29 cellular contexts compared by ENCODE assay signal in genomic region chr6:150977276-150977675, GRCh38.
A peak's percentile ranks its signal among the peaks of the same experiment; 100 is the strongest.
DNase-seq lines count a peak whose midpoint lies in the region; ATAC-seq, FAIRE-seq and TF ChIP-seq lines count a peak whose summit lies in the region.
"Had no signal": no experiment of that assay in that cellular context is flagged by ENCODE, and none has a peak within 500 bp of the region (broad histone marks: within the 10 kb centered on the region; RNA-seq: fewer than 3 reads in every experiment).

No MANE protein-coding gene starts in this region.

- H3K27me3 Mint-ChIP-seq in T-helper 17 cell, result no peaks in the 10 kb centered on the region
- H3K27me3 Mint-ChIP-seq: T-cell had no signal

- TF ChIP-seq CTCF in AG10803 (conservative IDR thresholded peaks at IDR 0.05; ENCODE audit: low read length) (no peak), K562 (IDR thresholded peaks at IDR 0.05 in 2 of 3, conservative IDR thresholded peaks at IDR 0.05 in 1 of 3; ENCODE audit: insufficient read depth in 2 of 3, low read depth in 1 of 3, low read length in 3 of 3) (no peak), fibroblast of pulmonary artery (IDR thresholded peaks at IDR 0.05; ENCODE audit: low read length, missing control alignments) (no peak), MM.1S (IDR thresholded peaks at IDR 0.05; ENCODE audit: low read length) (no peak)

- H3F3A ChIP-seq in GM23248 (ENCODE audit: insufficient read depth), result peaks cover 26% of the 10 kb centered on the region; the same call in 1 of the 2 replicates
- H3F3A ChIP-seq in MM.1S (ENCODE audit: insufficient read depth, low read length), result no peaks in the 10 kb centered on the region

- H3K4me1 ChIP-seq in GM23248 (ENCODE audit: insufficient read depth) (peaks cover 12% of the 10 kb centered on the region), K562 (replicated peaks in 1 of 2; ENCODE audit: control insufficient read depth in 2 of 2, insufficient read depth in 2 of 2, low read length in 2 of 2) (no peaks in the 10 kb centered on the region), right cardiac atrium (ENCODE audit: control insufficient read depth, insufficient read depth, low read length) (no peaks in the 10 kb centered on the region), MM.1S (ENCODE audit: low read length) (no peaks in the 10 kb centered on the region)
- H3K4me1 ChIP-seq: SJSA1 had no signal

- H3K36me3 Mint-ChIP-seq in T-helper 17 cell (ENCODE audit: low read depth), result peaks cover 14% of the 10 kb centered on the region

- peaks cover 2% of the 10 kb centered on the region for H3K4me1 Mint-ChIP-seq in T-helper 17 cell
- H3K4me1 Mint-ChIP-seq: T-cell had no signal

- FAIRE-seq in K562 (lab: Jason Lieb, UNC), result no peak
- FAIRE-seq: GM18507, RCC 7860 had no signal

- H3K4me3 Mint-ChIP-seq in T-helper 17 cell, result no peak overlapping the region
- H3K4me3 Mint-ChIP-seq: CD8-positive, alpha-beta T cell; GM23338; T-cell had no signal

- H3K4me2 ChIP-seq in GM23248 (ENCODE audit: unreplicated experiment) (no peak overlapping the region), K562 (ENCODE audit: insufficient read depth, low read length) (no peak overlapping the region), MM.1S (ENCODE audit: low read depth, low read length) (no peak overlapping the region)
- H3K4me2 ChIP-seq: GM23338, KMS-11 had no signal

- BruUV-seq in K562 (replicated peaks; lab: Mats Ljungman, UMichigan), result no TSS peak

- H3K9me1 ChIP-seq in K562 (ENCODE audit: control insufficient read depth, insufficient read depth, low read length), result no peaks in the 10 kb centered on the region

- 11 to 20% methylated on average over 2 of the region's 2 CpGs for WGBS in GM23248 (ENCODE audit: low coverage in 1 of 2, low lambda C conversion rate in 2 of 2, missing lambda C conversion rate in 2 of 2), 2 experiments
- WGBS in K562 (ENCODE audit: insufficient coverage, low coverage, missing lambda C conversion rate), result 89% methylated on average over 2 of the region's 2 CpGs
- WGBS in right cardiac atrium, result 55% methylated on average over 2 of the region's 2 CpGs

- intact Hi-C loops in K562 (cut with micrococcal nuclease), result no loop called here
- intact Hi-C loops in right cardiac atrium (cut with DNase I), result no loop called here

- TF ChIP-seq POLR2A in K562 (conservative IDR thresholded peaks at IDR 0.05), result no peak

- TF ChIP-seq EP300 in K562 (IDR thresholded peaks at IDR 0.05; ENCODE audit: low read length), result no peak

- H3K79me2 ChIP-seq in GM23248 (ENCODE audit: insufficient read depth) (0 out of 2 replicates have a peak, but pooled peaks cover 7% of the 10 kb centered on the region), K562 (ENCODE audit: control insufficient read depth, insufficient read depth, low read length) (no peaks in the 10 kb centered on the region), MM.1S (ENCODE audit: low read length) (no peaks in the 10 kb centered on the region)

- H3K9ac ChIP-seq in GM23248 (no peak overlapping the region), K562 (ENCODE audit: insufficient read depth in 1 of 2, low read depth in 2 of 2, low read length in 2 of 2) (no peak overlapping the region), MM.1S (ENCODE audit: low read length) (no peak overlapping the region)
- H3K9ac ChIP-seq: KMS-11 had no signal

- H3K27me3 ChIP-seq in GM23248 (replicated peaks; ENCODE audit: insufficient read depth), result no peaks in the 10 kb centered on the region
- no peaks in the 10 kb centered on the region for H3K27me3 ChIP-seq in K562 (ENCODE audit: control insufficient read depth in 2 of 2, insufficient read depth in 2 of 2, low read length in 2 of 2)
- no peaks in the 10 kb centered on the region for H3K27me3 ChIP-seq in right cardiac atrium (ENCODE audit: control insufficient read depth, insufficient read depth)
- H3K27me3 ChIP-seq in MM.1S (replicated peaks; ENCODE audit: insufficient read depth, low read length), result no peaks in the 10 kb centered on the region
- H3K27me3 ChIP-seq: SJSA1 had no signal

- POLR2A ChIA-PET in K562 (lab: Yijun Ruan, JAX), result interaction anchor here (0.6 to 1.2 kb wide), 2 partner anchors 201 to 1992 kb away, joined by 3 to 4 read pairs; no protein-coding TSS in a partner anchor

- H3K36me3 ChIP-seq in GM23248 (ENCODE audit: low read depth) (peaks cover 53% of the 10 kb centered on the region), K562 (ENCODE audit: control insufficient read depth, insufficient read depth, low read length) (peaks cover 59% of the 10 kb centered on the region; the same call in 2 of the 3 replicates), MM.1S (replicated peaks; ENCODE audit: insufficient read depth, low read length) (no peaks in the 10 kb centered on the region)

- H3K9me3 ChIP-seq in GM23248 (ENCODE audit: low read depth) (no peaks in the 10 kb centered on the region), K562 (replicated peaks; ENCODE audit: control insufficient read depth, insufficient read depth, low read depth, low read length) (no peaks in the 10 kb centered on the region), right cardiac atrium (ENCODE audit: control insufficient read depth, low read length) (no peaks in the 10 kb centered on the region), MM.1S (replicated peaks; ENCODE audit: insufficient read depth, low read length) (no peaks in the 10 kb centered on the region), T-helper 17 cell (ENCODE audit: control insufficient read depth, low read length, poor library complexity, severe bottlenecking) (no peaks in the 10 kb centered on the region)
- H3K9me3 ChIP-seq: SJSA1 had no signal

- no peak overlapping the region for H3K4me3 ChIP-seq in AG10803 (ENCODE audit: low read length)
- no peak overlapping the region for H3K4me3 ChIP-seq in GM23248
- H3K4me3 ChIP-seq in K562, result no peak overlapping the region
- H3K4me3 ChIP-seq in fibroblast of pulmonary artery (replicated peaks; ENCODE audit: low read depth, low read length), result no peak overlapping the region
- no peak overlapping the region for H3K4me3 ChIP-seq in right cardiac atrium (ENCODE audit: low read length)
- H3K4me3 ChIP-seq in MM.1S (ENCODE audit: low read length), result no peak overlapping the region
- H3K4me3 ChIP-seq: GM23338, SJSA1 had no signal

- peak; percentile 47 for DNase-seq in AG10803 (ENCODE audit: low read depth)
- DNase-seq in GM23248, result peak; percentile 68
- DNase-seq in K562 (ENCODE audit: extremely low read depth in 1 of 4, low spot score in 3 of 4), result no peak
- peak; percentile 16 for DNase-seq in fibroblast of pulmonary artery (ENCODE audit: low read depth)
- no peak for DNase-seq in right cardiac atrium
- DNase-seq in GDM1 (lab: John Stamatoyannopoulos, UW), result no peak
- no peak for DNase-seq in MM.1S
- no peak for DNase-seq in T-helper 17 cell
- DNase-seq: 8988T; CD8-positive, alpha-beta T cell; DMS 273 treated with DMSO at 0.1 percent for 48 hours; DMS79; IMR-90; NCI-H1092 treated with DMSO at 0.1 percent for 48 hours; NCI-H1436; NCI-H187; NCI-H2081 treated with DMSO at 0.1 percent for 48 hours; NCI-H2171 treated with DMSO at 0.1 percent for 48 hours; NCI-H345; NCI-H510A treated with DMSO at 0.1 percent for 48 hours; NCI-H748 treated with DMSO at 0.1 percent for 48 hours; T-cell had no signal

- H4K20me1 ChIP-seq in GM23248 (ENCODE audit: insufficient read depth) (no peaks in the 10 kb centered on the region), K562 (replicated peaks; ENCODE audit: control insufficient read depth, insufficient read depth, low read length) (no peaks in the 10 kb centered on the region), MM.1S (ENCODE audit: insufficient read depth, low read length) (no peaks in the 10 kb centered on the region)

- H3K9me2 ChIP-seq in GM23248 (ENCODE audit: insufficient read depth), result no peaks in the 10 kb centered on the region
- no peaks in the 10 kb centered on the region for H3K9me2 ChIP-seq in MM.1S (replicated peaks; ENCODE audit: insufficient read depth, low read length)

- CTCF ChIA-PET in K562 (lab: Yijun Ruan, JAX; ENCODE audit: low intra/inter-chr PET ratio), result no interaction called here

- H2AFZ ChIP-seq in GM23248 (no peak overlapping the region), K562 (ENCODE audit: low read depth, low read length) (no peak overlapping the region), MM.1S (ENCODE audit: low read length) (no peak overlapping the region)
- H2AFZ ChIP-seq: GM23338 had no signal

- TF ChIP-seq RAD21 in K562 (CRISPR knock-in tag; conservative IDR thresholded peaks at IDR 0.05 in 1 of 2, IDR thresholded peaks at IDR 0.05 in 1 of 2), result no peak

- in situ Hi-C loops in GM23248 (cut with MboI), result no loop called here
- in situ Hi-C loops in K562 (cut with MboI), result no loop called here

- peak overlapping the region; percentile 41 for H3K27ac ChIP-seq in GM23248
- H3K27ac ChIP-seq in K562 (ENCODE audit: extremely low read depth, low read depth, low read length), result no peak overlapping the region
- H3K27ac ChIP-seq in right cardiac atrium (ENCODE audit: low read length), result no peak overlapping the region
- H3K27ac ChIP-seq in MM.1S (ENCODE audit: low read length), result no peak overlapping the region
- H3K27ac ChIP-seq: C4-2B, KMS-11, SJSA1 had no signal

- no peak for ATAC-seq in K562
- no peak for ATAC-seq in right cardiac atrium
- no peak for ATAC-seq in T-helper 17 cell
- ATAC-seq: CD8-positive, alpha-beta T cell; GM23338; HCT116; T-cell had no signal

- no peak overlapping the region for H3K27ac Mint-ChIP-seq in T-helper 17 cell
- H3K27ac Mint-ChIP-seq: CD8-positive, alpha-beta T cell; GM23338; T-cell had no signal

TF ChIP-seq in K562, 482 proteins besides CTCF, POLR2A, EP300 and RAD21:
- TF ChIP-seq MAFG (tag; conservative IDR thresholded peaks at IDR 0.05) (peak; percentile 17; the same call in 1 of the 2 replicates), SLC30A9 (CRISPR knock-in tag; IDR thresholded peaks at IDR 0.05) (no peak), C11orf30 (IDR thresholded peaks at IDR 0.05; ENCODE audit: low read depth) (0 out of 2 replicates have a peak, but pooled peaks have one; percentile 33)

Comparison
In these comparisons a context has a peak if more than half of its experiments do, and no peak if none do; other contexts are left out.
1. DNase-seq: peak in AG10803 (single experiment), GM23248 (single experiment) and fibroblast of pulmonary artery (single experiment); none in K562 (0 of 4), right cardiac atrium (0 of 3), GDM1 (single experiment), MM.1S (single experiment) and T-helper 17 cell (0 of 3).